Comparison of ENCODE assay signal across 11 cellular contexts in genomic region chr3:142947799-142948575, GRCh38. TPM values are rescaled to one million over a fixed set of nuclear protein-coding genes. Genes with fewer than 3 reads are reported as not detected.
DNase-seq lines count a peak whose midpoint lies in the region; ATAC-seq, FAIRE-seq and TF ChIP-seq lines count a peak whose summit lies in the region.
"Had no signal": no experiment of that assay in that cellular context is flagged by ENCODE, and none has a peak within 500 bp of the region (broad histone marks: within the 10 kb centered on the region; RNA-seq: fewer than 3 reads in every experiment).

No MANE protein-coding gene starts in this region.

- ATAC-seq in activated naive CD4-positive, alpha-beta T cell treated with anti-CD3 and anti-CD28 coated beads, Interleukin-2, amount 50 U/mL, for 72 hours: peak; percentile 93 to 97
- no peak for ATAC-seq in GM18907 (IDR thresholded peaks at IDR 0.05; ENCODE audit: unreplicated experiment)
- ATAC-seq: A549 had no signal

- H3K79me2 ChIP-seq in keratinocyte (ENCODE audit: control insufficient read depth, insufficient read depth, low read length): no peaks in the 10 kb centered on the region

- H3K4me3 ChIP-seq in keratinocyte (ENCODE audit: control insufficient read depth in 2 of 3, extremely low read depth in 1 of 3, insufficient read depth in 2 of 3, low read depth in 1 of 3, low read length in 3 of 3): no peak overlapping the region
- peak overlapping the region in 1 of 59 donors; percentile 36 for H3K4me3 ChIP-seq in dorsolateral prefrontal cortex
- H3K4me3 ChIP-seq: A549 had no signal

- intact Hi-C loops in dorsolateral prefrontal cortex (cut with DNase I): no loop called here

- FAIRE-seq in keratinocyte (lab: Jason Lieb, UNC): peak; percentile 17
- FAIRE-seq: A549, endometrium had no signal

- no peak overlapping the region for H3K4me2 ChIP-seq in keratinocyte (ENCODE audit: control insufficient read depth, extremely low read depth, insufficient read depth, low read depth, low read length)
- H3K4me2 ChIP-seq: A549 had no signal

- H3K9me1 ChIP-seq in keratinocyte (ENCODE audit: control insufficient read depth, extremely low read depth, insufficient read depth, low read length): no peaks in the 10 kb centered on the region

- no peaks in the 10 kb centered on the region for H3K9me3 ChIP-seq in keratinocyte (ENCODE audit: control insufficient read depth, low read depth, low read length)
- H3K9me3 ChIP-seq: A549 had no signal

- dilution Hi-C loops in keratinocyte (cut with MboI; ENCODE audit: extremely low pct_ligation_motif_present, low sequenced_read_pairs): no loop called here

- no peaks in the 10 kb centered on the region for H3K9me3 Mint-ChIP-seq in activated naive CD4-positive, alpha-beta T cell treated with anti-CD3 and anti-CD28 coated beads, Interleukin-2, amount 50 U/mL, for 72 hours

- peak; percentile 26 for DNase-seq in SIG-M5 treated with dmso at 0.1 percent for 504 hours (lab: John Stamatoyannopoulos, UW; ENCODE audit: unreplicated experiment)
- DNase-seq in SIG-M5 (lab: John Stamatoyannopoulos, UW): no peak
- peak; percentile 34 for DNase-seq in H4 (ENCODE audit: low spot score)
- peak in 1 of 2 donors; percentile 52 for DNase-seq in activated naive CD4-positive, alpha-beta T cell treated with anti-CD3 and anti-CD28 coated beads, Interleukin-2, amount 50 U/mL, for 72 hours (ENCODE audit: low spot score in 2 of 2)
- DNase-seq in keratinocyte (ENCODE audit: low read depth, low spot score): no peak
- DNase-seq in caudate nucleus (lab: John Stamatoyannopoulos, UW): no peak
- DNase-seq in dorsolateral prefrontal cortex: no peak
- DNase-seq: NCI-H2081 treated with DMSO at 0.1 percent for 48 hours had no signal

- no peaks in the 10 kb centered on the region for H3K36me3 Mint-ChIP-seq in activated naive CD4-positive, alpha-beta T cell treated with anti-CD3 and anti-CD28 coated beads, Interleukin-2, amount 50 U/mL, for 72 hours

- TF ChIP-seq CTCF in keratinocyte (optimal IDR thresholded peaks at IDR 0.05 in 1 of 3, IDR thresholded peaks at IDR 0.05 in 1 of 3, conservative IDR thresholded peaks at IDR 0.05 in 1 of 3; ENCODE audit: extremely low read depth in 1 of 3, insufficient read depth in 2 of 3, low read length in 3 of 3) (no peak), dorsolateral prefrontal cortex (IDR thresholded peaks at IDR 0.05 in 54 of 56, conservative IDR thresholded peaks at IDR 0.05 in 2 of 56; ENCODE audit: low read depth in 1 of 56, partially characterized antibody in 56 of 56) (no peak)

- H3K36me3 ChIP-seq in keratinocyte (ENCODE audit: control insufficient read depth in 2 of 2, extremely low read depth in 1 of 2, insufficient read depth in 2 of 2, low read length in 2 of 2): no peaks in the 10 kb centered on the region

- H3K9ac ChIP-seq in keratinocyte (ENCODE audit: control insufficient read depth, extremely low read depth, insufficient read depth, low read length): no peak overlapping the region

- H3K4me1 ChIP-seq in keratinocyte (ENCODE audit: control insufficient read depth, extremely low read depth, insufficient read depth, low read length): peaks cover 18% of the 10 kb centered on the region
- H3K4me1 ChIP-seq: A549 had no signal

- H4K20me1 ChIP-seq in keratinocyte (ENCODE audit: control insufficient read depth, extremely low read depth, insufficient read depth, low read length): no peaks in the 10 kb centered on the region

- H3K27ac ChIP-seq in keratinocyte (ENCODE audit: control insufficient read depth, insufficient read depth, low read length): no peak overlapping the region
- H3K27ac ChIP-seq in caudate nucleus (ENCODE audit: low read depth, low read length): no peak overlapping the region
- no peak overlapping the region for H3K27ac ChIP-seq in dorsolateral prefrontal cortex
- H3K27ac ChIP-seq: A549 had no signal

- H3K27me3 ChIP-seq in keratinocyte (ENCODE audit: control insufficient read depth, extremely low read depth, insufficient read depth, low read length) (no peaks in the 10 kb centered on the region), dorsolateral prefrontal cortex (peaks cover 0 to 29% (median 8%) of the 10 kb centered on the region in 45 donors)

- no peak overlapping the region for H2AFZ ChIP-seq in keratinocyte (ENCODE audit: control insufficient read depth, low read length)

- H3K27ac Mint-ChIP-seq in activated naive CD4-positive, alpha-beta T cell treated with anti-CD3 and anti-CD28 coated beads, Interleukin-2, amount 50 U/mL, for 72 hours: no peak overlapping the region

RNA-seq across cellular contexts. Expression of gene PAQR9, which starts 15.5 kb away (rescaled TPM):
- 0.21 TPM in 1 of 2 replicates, not detected in the other for total RNA-seq in H4 (2014; rRNA removed; shearing (Covaris generic))
- not detected for total RNA-seq in activated naive CD4-positive, alpha-beta T cell treated with anti-CD3 and anti-CD28 coated beads, Interleukin-2, amount 50 U/mL, for 72 hours
- not detected in 3 replicates for polyA plus RNA-seq in keratinocyte
- not detected for polyA plus RNA-seq in keratinocyte (2011; ENCODE audit: low read depth)
- not detected in 2 replicates for polyA plus RNA-seq in keratinocyte (2011; cell fraction: cytosol; rRNA removed)
- polyA plus RNA-seq in keratinocyte (2011; cell fraction: nucleus; rRNA removed): not detected in 2 replicates
- polyA plus RNA-seq in keratinocyte (2012; ENCODE audit: low replicate concordance): not detected in 2 replicates
- not detected in 3 replicates for polyA minus RNA-seq in keratinocyte
- polyA minus RNA-seq in keratinocyte (2011; cell fraction: cytosol; rRNA and poly(A)+ RNA removed): not detected
- not detected in 2 replicates for polyA minus RNA-seq in keratinocyte (2011; cell fraction: nucleus; rRNA and poly(A)+ RNA removed)
- 10 to 100 TPM in 49 of 120 experiments, 1 to 10 TPM in 71; 2.1 to 17.1 (median 9.4) TPM for total RNA-seq in dorsolateral prefrontal cortex

RNA-seq across cellular contexts. Expression of gene U2SURP, which starts 53.4 kb away (rescaled TPM):
- 61.7 and 90.0 TPM in 2 replicates for total RNA-seq in H4 (2014; rRNA removed; shearing (Covaris generic))
- total RNA-seq in activated naive CD4-positive, alpha-beta T cell treated with anti-CD3 and anti-CD28 coated beads, Interleukin-2, amount 50 U/mL, for 72 hours: 100 to 1,000 TPM; 142 to 183 TPM
- polyA plus RNA-seq in keratinocyte: 37.8 to 75.9 TPM (median 40.3 TPM) in 3 replicates
- polyA plus RNA-seq in keratinocyte (2011; ENCODE audit: low read depth): 141 TPM
- polyA plus RNA-seq in keratinocyte (2011; cell fraction: cytosol; rRNA removed): 21.3 and 33.5 TPM in 2 replicates
- 40.2 and 76.9 TPM in 2 replicates for polyA plus RNA-seq in keratinocyte (2011; cell fraction: nucleus; rRNA removed)
- polyA plus RNA-seq in keratinocyte (2012; ENCODE audit: low replicate concordance): 41.4 and 67.1 TPM in 2 replicates
- 23.4 to 77.9 TPM (median 28.8 TPM) in 3 replicates for polyA minus RNA-seq in keratinocyte
- 22.1 TPM for polyA minus RNA-seq in keratinocyte (2011; cell fraction: cytosol; rRNA and poly(A)+ RNA removed)
- polyA minus RNA-seq in keratinocyte (2011; cell fraction: nucleus; rRNA and poly(A)+ RNA removed): 28.8 and 73.0 TPM in 2 replicates
- 100 to 1,000 TPM in 46 of 120 experiments, 10 to 100 TPM in 74; 60.5 to 131 (median 95.1) TPM for total RNA-seq in dorsolateral prefrontal cortex

RNA-seq across cellular contexts. Expression of gene PCOLCE2, which starts 59.1 kb away (rescaled TPM):
- 30.5 and 35.8 TPM in 2 replicates for total RNA-seq in H4 (2014; rRNA removed; shearing (Covaris generic))
- not detected for total RNA-seq in activated naive CD4-positive, alpha-beta T cell treated with anti-CD3 and anti-CD28 coated beads, Interleukin-2, amount 50 U/mL, for 72 hours
- polyA plus RNA-seq in keratinocyte: 1.7 to 2.4 TPM (median 2.4 TPM) in 3 replicates
- polyA plus RNA-seq in keratinocyte (2011; ENCODE audit: low read depth): 1.6 TPM
- polyA plus RNA-seq in keratinocyte (2011; cell fraction: cytosol; rRNA removed): 1.2 and 1.4 TPM in 2 replicates
- 2.6 and 2.9 TPM in 2 replicates for polyA plus RNA-seq in keratinocyte (2011; cell fraction: nucleus; rRNA removed)
- 1.6 and 1.8 TPM in 2 replicates for polyA plus RNA-seq in keratinocyte (2012; ENCODE audit: low replicate concordance)
- polyA minus RNA-seq in keratinocyte: 1.5 to 3.1 TPM in 2 of 3 replicates, not detected in the other
- polyA minus RNA-seq in keratinocyte (2011; cell fraction: cytosol; rRNA and poly(A)+ RNA removed): not detected
- 1.4 and 6.7 TPM in 2 replicates for polyA minus RNA-seq in keratinocyte (2011; cell fraction: nucleus; rRNA and poly(A)+ RNA removed)
- total RNA-seq in dorsolateral prefrontal cortex: 1 to 10 TPM in 107 of 120 experiments, under 1 TPM in 10, not detected in 3; 0.56 to 8.1 (median 2.2) TPM

Comparison
In these comparisons a context has a peak if more than half of its experiments do, and no peak if none do; other contexts are left out.
1. DNase-seq: peak in SIG-M5 treated with dmso at 0.1 percent for 504 hours (single experiment) and H4 (single experiment); none in SIG-M5 (single experiment), keratinocyte (single experiment), caudate nucleus (0 of 61) and dorsolateral prefrontal cortex (0 of 10).